In genomic region chrY:8495243-8495642, GRCh38 we compare ENCODE assay signal across 6 cellular contexts.
"Had no signal": no experiment of that assay in that cellular context is flagged by ENCODE, and none has a peak within 500 bp of the region (broad histone marks: within the 10 kb centered on the region; RNA-seq: fewer than 3 reads in every experiment).

No MANE protein-coding gene starts in this region.

- ATAC-seq: HepG2, K562 had no signal

- DNase-seq: IMR-90, KBM-7, KG1 had no signal

- H3K27ac ChIP-seq: HL-60 had no signal

- H3K4me3 ChIP-seq: K562 had no signal
